In the genomic region with DNA sequence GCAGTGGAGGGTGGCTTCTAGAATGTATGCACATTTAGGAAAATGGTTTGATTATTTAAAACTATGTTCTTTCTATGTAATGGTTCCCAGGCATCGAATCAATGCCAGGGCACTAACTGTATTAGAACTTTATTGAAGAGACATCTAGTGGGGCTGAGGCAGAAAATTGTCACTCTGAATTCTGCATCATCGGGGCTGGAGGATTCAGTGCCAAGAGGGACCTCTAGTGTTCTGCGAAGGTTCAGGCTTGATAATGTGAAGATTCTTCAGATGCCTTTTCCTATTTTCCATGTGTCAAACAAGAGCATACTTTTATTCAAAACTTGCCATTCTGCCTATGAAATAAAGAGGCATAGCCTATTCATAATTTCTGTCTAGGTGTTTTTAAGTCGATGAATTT, we compare ENCODE assay signal across 8 cellular contexts.
DNase-seq lines count a peak whose midpoint lies in the region; ATAC-seq, FAIRE-seq and TF ChIP-seq lines count a peak whose summit lies in the region.

No MANE protein-coding gene starts in this region.

- DNase-seq in NCI-H1417 (lab: John Stamatoyannopoulos, UW) (peak; percentile 9 to 59 (median 37)), NCI-H1417 treated with DMSO at 0.1 percent for 48 hours (lab: John Stamatoyannopoulos, UW) (no peak), NCI-H446 treated with DMSO at 0.1 percent for 48 hours (lab: John Stamatoyannopoulos, UW) (peak; percentile 44), erythroblast (lab: John Stamatoyannopoulos, UW) (peak; percentile 8 to 10), renal cortical epithelial cell (ENCODE audit: low read depth) (peak; percentile 72), GM12892 (ENCODE audit: insufficient read length) (no peak)

- ATAC-seq in HG02938 (IDR thresholded peaks at IDR 0.05; ENCODE audit: unreplicated experiment), result no peak
- no peak for ATAC-seq in GM21529 (IDR thresholded peaks at IDR 0.05; ENCODE audit: unreplicated experiment)

- FAIRE-seq in GM12892 (lab: Jason Lieb, UNC), result no peak

- TF ChIP-seq POLR2A in erythroblast (IDR thresholded peaks at IDR 0.05; ENCODE audit: low read length) (no peak), GM12892 (IDR thresholded peaks at IDR 0.05; ENCODE audit: low read depth, low read length) (no peak)

Comparison
In these comparisons a context has a peak if more than half of its experiments do, and no peak if none do; other contexts are left out.
1. DNase-seq: peak in NCI-H1417 (3 of 3), NCI-H446 treated with DMSO at 0.1 percent for 48 hours (single experiment), erythroblast (2 of 2) and renal cortical epithelial cell (single experiment); none in NCI-H1417 treated with DMSO at 0.1 percent for 48 hours (single experiment) and GM12892 (single experiment).